In genomic region chr4:163072222-163072621, GRCh38 we compare ENCODE assay signal across 27 cellular contexts.
"Had no signal": no experiment of that assay in that cellular context is flagged by ENCODE, and none has a peak within 500 bp of the region (broad histone marks: within the 10 kb centered on the region; RNA-seq: fewer than 3 reads in every experiment).

No MANE protein-coding gene starts in this region.

- H3K4me2 ChIP-seq: smooth muscle cell had no signal

- FAIRE-seq: frontal cortex, islet of Langerhans, urothelium cell line had no signal

- H3K9me3 ChIP-seq: sigmoid colon, stomach, suprapubic skin, transverse colon had no signal

- H3K36me3 ChIP-seq: sigmoid colon, stomach, suprapubic skin, transverse colon had no signal

- H3K4me1 ChIP-seq: stomach, suprapubic skin, transverse colon had no signal

- H3K27me3 ChIP-seq: sigmoid colon, stomach, suprapubic skin, transverse colon had no signal

- H3K4me3 ChIP-seq: sigmoid colon, smooth muscle cell, stomach, suprapubic skin, transverse colon had no signal

- H3K27ac ChIP-seq: sigmoid colon, stomach, suprapubic skin, transverse colon had no signal

- DNase-seq: activated CD4-positive, alpha-beta T cell treated with anti-CD3 and anti-CD28 coated beads for 4 hours; activated CD4-positive, alpha-beta T cell treated with anti-CD3 and anti-CD28 coated beads, Interleukin-2, amount 50 U/mL, for 48 hours; activated CD4-positive, CD25-positive, alpha-beta regulatory T cell; activated effector memory CD4-positive, alpha-beta T cell treated with Interleukin-2 at 50 U/mL for 16 hours; activated naive CD4-positive, alpha-beta T cell treated with anti-CD3 and anti-CD28 coated beads for 36 hours; activated naive CD8-positive, alpha-beta T cell treated with anti-CD3 and anti-CD28 coated beads, Interleukin-2, amount 10 ng/mL, durations not matched to agents 7 days and 5 days; activated T-cell treated with anti-CD3 and anti-CD28 coated beads, Interleukin-2, amount 50 U/mL, for 72 hours; amniotic stem cell; caudate nucleus; effector memory CD4-positive, alpha-beta T cell; glutamatergic neuron; hypothalamus; left ventricle myocardium superior; midbrain; natural killer cell; retina; sigmoid colon; stimulated activated CD4-positive, alpha-beta T cell treated with anti-CD3 and anti-CD28 coated beads, Interleukin-15, amount 100 ng/mL, for 24 hours; stomach; transverse colon had no signal

- ATAC-seq: activated T-cell treated with anti-CD3 and anti-CD28 coated beads, Interleukin-2, amount 50 U/mL, for 72 hours; esophagus mucosa; left ventricle myocardium superior; natural killer cell; stimulated activated memory B cell treated with anti-CD40 and anti-IgM and Interleukin-4, amounts not matched to agents 10 μg/mL and 1 μg/mL and 100 μg/mL, for 72 hours had no signal
